7 cellular contexts compared by ENCODE assay signal in the genomic region with DNA sequence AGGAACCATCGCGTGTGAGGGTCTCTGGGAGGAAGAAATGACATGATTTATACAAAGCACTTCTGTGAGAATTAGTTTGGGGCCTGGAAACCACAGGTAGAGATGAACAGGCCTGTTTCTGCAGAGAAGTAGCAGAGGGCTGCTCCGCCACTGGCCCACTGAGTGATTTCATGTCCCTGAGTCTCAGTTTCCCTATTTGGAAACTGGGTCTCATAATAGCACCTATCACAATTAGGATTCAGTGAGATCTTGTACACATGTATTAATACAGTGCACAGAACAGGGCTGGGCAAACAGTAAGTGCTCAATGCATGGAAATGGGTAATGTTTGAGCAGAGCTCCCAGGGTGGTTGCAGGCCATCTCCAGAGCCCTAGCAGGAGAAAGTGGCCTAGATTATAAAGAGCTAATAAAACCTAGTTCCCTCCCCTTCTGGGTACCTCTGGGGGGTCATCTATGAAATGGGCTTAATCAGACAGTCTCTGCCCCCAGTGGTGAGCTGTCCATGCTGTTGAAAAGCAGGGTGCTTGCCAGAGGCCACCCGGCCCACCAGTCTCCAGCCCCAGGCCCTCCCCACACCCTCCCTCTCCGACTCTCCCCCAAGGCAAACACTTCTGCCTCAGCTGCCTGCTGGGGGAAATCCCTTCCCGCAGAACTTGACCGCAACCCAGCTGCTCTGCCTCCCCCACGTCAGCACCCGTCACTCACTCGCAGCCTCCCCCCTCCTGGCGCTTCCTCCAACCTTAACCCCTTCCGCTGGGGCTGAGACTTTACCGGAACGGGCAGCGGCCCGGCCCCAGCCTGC. TPM values are rescaled to one million over a fixed set of nuclear protein-coding genes. Genes with fewer than 3 reads are reported as not detected.
DNase-seq lines count a peak whose midpoint lies in the region; ATAC-seq and TF ChIP-seq lines count a peak whose summit lies in the region.

No MANE protein-coding gene starts in this region.

- 12 to 13% methylated on average over 16 of the region's 16 CpGs for WGBS in lower leg skin, 2 donors

- H3K4me3 Mint-ChIP-seq in activated CD4-positive, alpha-beta T cell treated with anti-CD3 and anti-CD28 coated beads for 36 hours, result peak overlapping the region; percentile 94

- H3K4me3 ChIP-seq in lower leg skin (ENCODE audit: low read depth, poor library complexity, severe bottlenecking), result no peak overlapping the region

- no peak for TF ChIP-seq CTCF in lower leg skin (IDR thresholded peaks at IDR 0.05)

- CTCF ChIA-PET in activated CD4-positive, alpha-beta T cell treated with anti-CD3 and anti-CD28 coated beads for 36 hours (lab: Charles Lee), result interaction anchor here (1.2 to 2.0 kb wide), 5 partner anchors 13 to 29 kb away, joined by 3 to 16 read pairs (median 4); no protein-coding TSS in a partner anchor

- peak overlapping the region; percentile 97 for H3K27ac Mint-ChIP-seq in activated CD4-positive, alpha-beta T cell treated with anti-CD3 and anti-CD28 coated beads for 36 hours

- DNase-seq in NCI-H2196 treated with DMSO at 0.1 percent for 48 hours (lab: John Stamatoyannopoulos, UW; ENCODE audit: unreplicated experiment) (peak; percentile 95), dedifferentiated amniotic fluid mesenchymal stem cell (ENCODE audit: extremely low spot score) (peak; percentile 85), lower leg skin (ENCODE audit: low spot score in 2 of 2) (peak; percentile 84 to 98)
- DNase-seq in activated CD4-positive, alpha-beta T cell treated with anti-CD3 and anti-CD28 coated beads for 36 hours, result peak; percentile 98
- peak; percentile 89 to 95 for DNase-seq in stimulated activated CD4-positive, alpha-beta T cell treated with anti-CD3 and anti-CD28 coated beads, Interleukin-4, amount 100 ng/mL, for 48 hours (ENCODE audit: low read depth in 2 of 2)

- H3K4me1 Mint-ChIP-seq in activated CD4-positive, alpha-beta T cell treated with anti-CD3 and anti-CD28 coated beads for 36 hours, result peaks cover 54% of the 10 kb centered on the region

- no peaks in the 10 kb centered on the region for H3K27me3 Mint-ChIP-seq in activated CD4-positive, alpha-beta T cell treated with anti-CD3 and anti-CD28 coated beads for 36 hours

- H3K36me3 Mint-ChIP-seq in activated CD4-positive, alpha-beta T cell treated with anti-CD3 and anti-CD28 coated beads for 36 hours (ENCODE audit: low read depth), result peaks cover 73% of the 10 kb centered on the region

- ATAC-seq in GM18505 (IDR thresholded peaks at IDR 0.05; ENCODE audit: unreplicated experiment) (peak; percentile 57), HG02870 (IDR thresholded peaks at IDR 0.05; ENCODE audit: unreplicated experiment) (peak; percentile 63)
- peak; percentile 79 for ATAC-seq in activated CD4-positive, alpha-beta T cell treated with anti-CD3 and anti-CD28 coated beads for 36 hours

- POLR2A ChIA-PET in activated CD4-positive, alpha-beta T cell treated with anti-CD3 and anti-CD28 coated beads for 36 hours (lab: Charles Lee), result interaction anchor here (0.8 to 1.6 kb wide), 4 partner anchors 11 to 201 kb away, joined by 4 to 5 read pairs (median 5); no protein-coding TSS in a partner anchor

- TF ChIP-seq POLR2A in GM18505 (IDR thresholded peaks at IDR 0.05; ENCODE audit: borderline replicate concordance, extremely low read depth, insufficient read depth, insufficient read length) (peak; percentile 44), lower leg skin (IDR thresholded peaks at IDR 0.05) (no peak)

- intact Hi-C loops in activated CD4-positive, alpha-beta T cell treated with anti-CD3 and anti-CD28 coated beads for 36 hours (cut with DNase I, micrococcal nuclease), result loop anchor here (1.0 to 10.0 kb wide), 12 partner anchors 8 to 1852 kb away; a partner anchor contains a TSS
- intact Hi-C loops in lower leg skin (cut with DNase I; ENCODE audit: low total_unique reads), result no loop called here

- H3K9me3 Mint-ChIP-seq in activated CD4-positive, alpha-beta T cell treated with anti-CD3 and anti-CD28 coated beads for 36 hours (ENCODE audit: low read depth), result no peaks in the 10 kb centered on the region

RNA-seq across cellular contexts. Expression of a gene that starts 4.5 kb away (rescaled TPM):
- 10 to 100 TPM; 56.2 to 81.5 TPM for total RNA-seq in activated CD4-positive, alpha-beta T cell treated with anti-CD3 and anti-CD28 coated beads for 36 hours
- total RNA-seq in lower leg skin, result 10 to 100 TPM; 17.1 to 27.3 (median 19.0) TPM

RNA-seq across cellular contexts. Expression of a gene that starts 24.7 kb away (rescaled TPM):
- not detected for total RNA-seq in activated CD4-positive, alpha-beta T cell treated with anti-CD3 and anti-CD28 coated beads for 36 hours
- total RNA-seq in lower leg skin, result 10 to 100 TPM; 64.3 to 87.0 (median 75.6) TPM

RNA-seq across cellular contexts. Expression of a gene that starts 54.1 kb away (rescaled TPM):
- total RNA-seq in activated CD4-positive, alpha-beta T cell treated with anti-CD3 and anti-CD28 coated beads for 36 hours, result not detected
- total RNA-seq in lower leg skin, result not detected

RNA-seq across cellular contexts. Expression of a gene that starts 55.9 kb away (rescaled TPM):
- not detected for total RNA-seq in activated CD4-positive, alpha-beta T cell treated with anti-CD3 and anti-CD28 coated beads for 36 hours
- total RNA-seq in lower leg skin, result 10 to 100 TPM; 32.3 to 73.5 (median 58.0) TPM

Comparison
In these comparisons a context has a peak if more than half of its experiments do, and no peak if none do; other contexts are left out.
1. RNA of a gene that starts 24.7 kb away (total RNA-seq): 64.3 to 87.0 TPM in lower leg skin; not detected in activated CD4-positive, alpha-beta T cell treated with anti-CD3 and anti-CD28 coated beads for 36 hours; every median in the first group is over 10 times any median in the second.
2. Peak in every context shown above with its lines, with median percentiles within 50 percentile points of each other: ATAC-seq and DNase-seq.